1 cellular context compared by ENCODE assay signal in the genomic region with DNA sequence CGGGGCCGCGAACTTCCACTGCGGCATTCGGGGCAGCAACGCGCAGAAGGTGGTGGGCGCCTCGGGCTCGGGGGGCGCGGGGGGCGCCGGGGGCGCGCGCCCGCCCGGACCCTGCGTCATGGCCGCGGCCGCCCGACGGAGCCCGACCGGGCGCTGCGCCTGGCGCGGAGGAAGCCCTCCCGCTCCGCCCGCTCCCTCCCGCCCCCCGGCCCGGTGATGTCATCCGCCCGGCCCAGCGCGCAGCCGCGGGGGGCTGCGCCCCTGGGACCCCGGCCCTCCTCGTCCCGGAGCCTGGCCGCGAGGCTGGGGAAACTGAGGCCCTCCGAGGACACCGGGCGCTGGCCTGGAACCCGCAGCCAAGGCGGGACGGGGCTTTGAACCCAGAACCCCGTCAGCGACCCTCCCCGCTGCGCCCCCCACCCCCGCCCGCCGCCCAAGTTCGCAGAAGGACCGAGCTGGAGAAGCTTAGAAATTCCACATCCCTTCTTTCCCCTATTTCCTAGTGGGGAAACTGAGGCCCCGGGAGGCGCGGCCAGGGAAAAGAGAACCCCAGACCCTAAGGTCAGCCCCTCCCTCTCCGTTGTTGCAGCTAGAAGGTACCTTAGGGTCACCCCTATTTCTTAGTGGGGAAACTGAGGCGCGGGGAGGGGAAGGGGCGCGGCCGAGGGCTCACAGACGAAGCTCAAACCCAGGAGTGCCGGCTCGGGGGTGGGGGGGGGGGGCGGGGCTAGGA.
TF ChIP-seq lines count a peak whose summit lies in the region.

A gene with protein sequence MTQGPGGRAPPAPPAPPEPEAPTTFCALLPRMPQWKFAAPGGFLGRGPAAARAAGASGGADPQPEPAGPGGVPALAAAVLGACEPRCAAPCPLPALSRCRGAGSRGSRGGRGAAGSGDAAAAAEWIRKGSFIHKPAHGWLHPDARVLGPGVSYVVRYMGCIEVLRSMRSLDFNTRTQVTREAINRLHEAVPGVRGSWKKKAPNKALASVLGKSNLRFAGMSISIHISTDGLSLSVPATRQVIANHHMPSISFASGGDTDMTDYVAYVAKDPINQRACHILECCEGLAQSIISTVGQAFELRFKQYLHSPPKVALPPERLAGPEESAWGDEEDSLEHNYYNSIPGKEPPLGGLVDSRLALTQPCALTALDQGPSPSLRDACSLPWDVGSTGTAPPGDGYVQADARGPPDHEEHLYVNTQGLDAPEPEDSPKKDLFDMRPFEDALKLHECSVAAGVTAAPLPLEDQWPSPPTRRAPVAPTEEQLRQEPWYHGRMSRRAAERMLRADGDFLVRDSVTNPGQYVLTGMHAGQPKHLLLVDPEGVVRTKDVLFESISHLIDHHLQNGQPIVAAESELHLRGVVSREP (minus strand): TSS at position 157 of the 733 bp plus-strand sequence. CDS start 37 bp downstream, at position 120.

TF ChIP-seq in endothelial cell of umbilical vein, 7 proteins besides CTCF, POLR2A, EP300 and RAD21:
- TF ChIP-seq GATA2 (IDR thresholded peaks at IDR 0.05; ENCODE audit: insufficient read depth, insufficient read length, low read depth, low read length) = no peak
- no peak for TF ChIP-seq MYC (IDR thresholded peaks at IDR 0.05; ENCODE audit: low read depth, low read length)
- TF ChIP-seq JUN (IDR thresholded peaks at IDR 0.05; ENCODE audit: borderline replicate concordance, insufficient read depth, insufficient read length, low read depth) = no peak
- TF ChIP-seq EZH2 (IDR thresholded peaks at IDR 0.05; ENCODE audit: borderline replicate concordance, low read depth, low read length, severe bottlenecking) = peak; percentile 13
TF ChIP-seq in endothelial cell of umbilical vein: peak in this region for 1.
